ENCODE assay signal across 17 cellular contexts in genomic region chr4:11342401-11342800, GRCh38.
DNase-seq lines count a peak whose midpoint lies in the region; ATAC-seq and TF ChIP-seq lines count a peak whose summit lies in the region.
"Had no signal": no experiment of that assay in that cellular context is flagged by ENCODE, and none has a peak within 500 bp of the region (broad histone marks: within the 10 kb centered on the region; RNA-seq: fewer than 3 reads in every experiment).

No MANE protein-coding gene starts in this region.

- H3K36me3 Mint-ChIP-seq in activated naive CD4-positive, alpha-beta T cell treated with anti-CD3 and anti-CD28 coated beads, Interleukin-2, amount 50 U/mL, for 72 hours: no peaks in the 10 kb centered on the region
- H3K36me3 Mint-ChIP-seq: CD8-positive, alpha-beta T cell had no signal

- TF ChIP-seq EP300 in esophagus muscularis mucosa (IDR thresholded peaks at IDR 0.05): no peak

- H4K91ac ChIP-seq in trophoblast cell (ENCODE audit: low read depth, low read length): no peak overlapping the region

- H3K4me3 ChIP-seq in OCI-LY3 (ENCODE audit: low read length) (no peak overlapping the region), esophagus muscularis mucosa (no peak overlapping the region), trophoblast cell (ENCODE audit: low read depth, low read length) (no peak overlapping the region), hepatocyte (no peak overlapping the region)
- H3K4me3 ChIP-seq: A549; BLaER1 treated with 17β-estradiol and CSF1 and Interleukin-3, amounts not matched to agents 10 nM and 100 nM had no signal

- peaks cover 5% of the 10 kb centered on the region for H3K79me1 ChIP-seq in trophoblast cell (ENCODE audit: low read length)

- no peak overlapping the region for H3K14ac ChIP-seq in trophoblast cell (ENCODE audit: low read length)

- TF ChIP-seq CTCF in OCI-LY3 (IDR thresholded peaks at IDR 0.05; ENCODE audit: low read depth, low read length): no peak
- no peak for TF ChIP-seq CTCF in esophagus muscularis mucosa (IDR thresholded peaks at IDR 0.05)
- no peak for TF ChIP-seq CTCF in hepatocyte (IDR thresholded peaks at IDR 0.05; ENCODE audit: poor library complexity)

- H3K4me1 ChIP-seq in OCI-LY3 (ENCODE audit: low read length) (peaks cover 59% of the 10 kb centered on the region), esophagus muscularis mucosa (no peaks in the 10 kb centered on the region), trophoblast cell (ENCODE audit: control insufficient read depth in 1 of 2, insufficient read depth in 2 of 2, low read length in 2 of 2) (peaks cover 8 to 14% of the 10 kb centered on the region in 2 experiments), hepatocyte (ENCODE audit: insufficient read depth) (no peaks in the 10 kb centered on the region)
- H3K4me1 ChIP-seq: A549, Caco-2 had no signal

- no peaks in the 10 kb centered on the region for H3K36me3 ChIP-seq in OCI-LY3 (replicated peaks; ENCODE audit: low read depth, low read length)
- H3K36me3 ChIP-seq in esophagus muscularis mucosa: no peaks in the 10 kb centered on the region
- H3K36me3 ChIP-seq in trophoblast cell (ENCODE audit: control insufficient read depth in 1 of 2, insufficient read depth in 2 of 2, low read length in 2 of 2): no peaks in the 10 kb centered on the region
- no peaks in the 10 kb centered on the region for H3K36me3 ChIP-seq in hepatocyte (replicated peaks; ENCODE audit: insufficient read depth, low read depth)
- H3K36me3 ChIP-seq: BLaER1 treated with 17β-estradiol and CSF1 and Interleukin-3, amounts not matched to agents 10 nM and 100 nM had no signal

- peak overlapping the region; percentile 62; the same call in 1 of the 2 replicates for H3K4me2 ChIP-seq in OCI-LY3 (ENCODE audit: low read length)
- peak overlapping the region; percentile 6 for H3K4me2 ChIP-seq in trophoblast cell (ENCODE audit: low read length)
- no peak overlapping the region for H3K4me2 ChIP-seq in hepatocyte
- H3K4me2 ChIP-seq: A549 had no signal

- H3K9ac ChIP-seq in OCI-LY3 (ENCODE audit: low read length) (no peak overlapping the region), trophoblast cell (ENCODE audit: low read length) (no peak overlapping the region)
- H3K9ac ChIP-seq: BLaER1 treated with 17β-estradiol and CSF1 and Interleukin-3, amounts not matched to agents 10 nM and 100 nM had no signal

- no peak overlapping the region for H2BK12ac ChIP-seq in trophoblast cell (ENCODE audit: low read length)

- H2BK120ac ChIP-seq in trophoblast cell (ENCODE audit: insufficient read depth, low read length, poor library complexity): no peak overlapping the region

- H3K9me3 Mint-ChIP-seq in activated naive CD4-positive, alpha-beta T cell treated with anti-CD3 and anti-CD28 coated beads, Interleukin-2, amount 50 U/mL, for 72 hours: no peaks in the 10 kb centered on the region
- H3K9me3 Mint-ChIP-seq: CD4-positive, alpha-beta T cell; CD8-positive, alpha-beta T cell had no signal

- TF ChIP-seq POLR2A in esophagus muscularis mucosa (IDR thresholded peaks at IDR 0.05; ENCODE audit: low read depth): no peak

- no peaks in the 10 kb centered on the region for H3K27me3 ChIP-seq in OCI-LY3 (ENCODE audit: low read depth, low read length)
- H3K27me3 ChIP-seq in esophagus muscularis mucosa: peaks cover 0 to 9% (median 0%) of the 10 kb centered on the region in 4 donors
- H3K27me3 ChIP-seq in trophoblast cell (ENCODE audit: insufficient read depth, low read length): no peaks in the 10 kb centered on the region
- H3K27me3 ChIP-seq in hepatocyte: no peaks in the 10 kb centered on the region
- H3K27me3 ChIP-seq: BLaER1 treated with 17β-estradiol and CSF1 and Interleukin-3, amounts not matched to agents 10 nM and 100 nM had no signal

- no peak overlapping the region for H3K27ac Mint-ChIP-seq in activated naive CD4-positive, alpha-beta T cell treated with anti-CD3 and anti-CD28 coated beads, Interleukin-2, amount 50 U/mL, for 72 hours
- H3K27ac Mint-ChIP-seq: B cell; CD4-positive, alpha-beta T cell; CD8-positive, alpha-beta T cell had no signal

- no peaks in the 10 kb centered on the region for H4K20me1 ChIP-seq in OCI-LY3 (ENCODE audit: insufficient read depth, low read length)
- H4K20me1 ChIP-seq in hepatocyte (ENCODE audit: insufficient read depth, poor library complexity, severe bottlenecking): no peaks in the 10 kb centered on the region
- H4K20me1 ChIP-seq: BLaER1 treated with 17β-estradiol and CSF1 and Interleukin-3, amounts not matched to agents 10 nM and 100 nM had no signal

- H3K79me2 ChIP-seq in OCI-LY3 (ENCODE audit: low read length) (no peaks in the 10 kb centered on the region), trophoblast cell (ENCODE audit: control insufficient read depth, insufficient read depth, low read length, poor library complexity) (no peaks in the 10 kb centered on the region), hepatocyte (no peaks in the 10 kb centered on the region)

- H2AFZ ChIP-seq in OCI-LY3 (ENCODE audit: low read depth, low read length) (no peak overlapping the region), trophoblast cell (ENCODE audit: insufficient read depth, low read length, poor library complexity) (no peak overlapping the region), hepatocyte (no peak overlapping the region)

- H3K23ac ChIP-seq in trophoblast cell (ENCODE audit: low read length): no peak overlapping the region

- H4K8ac ChIP-seq in trophoblast cell (ENCODE audit: low read depth, low read length): no peak overlapping the region

- ATAC-seq in activated naive CD4-positive, alpha-beta T cell treated with anti-CD3 and anti-CD28 coated beads, Interleukin-2, amount 50 U/mL, for 72 hours: no peak
- ATAC-seq: A549; CD8-positive, alpha-beta T cell had no signal

- 84% methylated on average over 6 of the region's 6 CpGs for WGBS in esophagus muscularis mucosa
- no CpG with 5 or more reads among the region's 6 CpGs for WGBS in trophoblast cell (ENCODE audit: extremely low coverage, insufficient coverage, insufficient read length)
- 71% methylated on average over 6 of the region's 6 CpGs for WGBS in hepatocyte (ENCODE audit: low lambda C conversion rate, missing lambda C conversion rate)

- intact Hi-C loops in esophagus muscularis mucosa (cut with DNase I): no loop called here

- no peak overlapping the region for H3K4ac ChIP-seq in trophoblast cell (ENCODE audit: low read depth, low read length)

- no peak overlapping the region for H4K12ac ChIP-seq in trophoblast cell (ENCODE audit: low read depth, low read length)

- H3K27ac ChIP-seq in OCI-LY3 (ENCODE audit: low read length) (no peak overlapping the region), esophagus muscularis mucosa (replicated peaks in 1 of 4) (no peak overlapping the region), trophoblast cell (ENCODE audit: low read depth, low read length) (peak overlapping the region; percentile 89), hepatocyte (no peak overlapping the region)
- H3K27ac ChIP-seq: 22Rv1; A549; BLaER1 treated with 17β-estradiol and CSF1 and Interleukin-3, amounts not matched to agents 10 nM and 100 nM; C4-2B had no signal

- DNase-seq in esophagus muscularis mucosa (ENCODE audit: extremely low spot score) (peak; percentile 64), trophoblast cell (peak; percentile 76 to 81), hepatocyte (ENCODE audit: low spot score) (no peak)
- no peak for DNase-seq in activated naive CD4-positive, alpha-beta T cell treated with anti-CD3 and anti-CD28 coated beads, Interleukin-2, amount 50 U/mL, for 72 hours (ENCODE audit: low spot score in 2 of 2)
- DNase-seq: AML-193; Caco-2; Calu3; CD4-positive, alpha-beta T cell; CD8-positive, alpha-beta T cell; DMS79 treated with DMSO at 0.1 percent for 48 hours; GF-D8 had no signal

- H2AK5ac ChIP-seq in trophoblast cell (ENCODE audit: low read length): no peak overlapping the region

- H3K9me3 ChIP-seq in OCI-LY3 (ENCODE audit: insufficient read depth, low read length) (no peaks in the 10 kb centered on the region), esophagus muscularis mucosa (no peaks in the 10 kb centered on the region), trophoblast cell (ENCODE audit: insufficient read depth, low read depth, low read length) (no peaks in the 10 kb centered on the region), hepatocyte (ENCODE audit: low read depth) (no peaks in the 10 kb centered on the region)
- H3K9me3 ChIP-seq: A549; BLaER1 treated with 17β-estradiol and CSF1 and Interleukin-3, amounts not matched to agents 10 nM and 100 nM; Caco-2 had no signal

- H2BK5ac ChIP-seq in trophoblast cell (ENCODE audit: low read depth, low read length, poor library complexity): no peak overlapping the region

- H3K18ac ChIP-seq in trophoblast cell (ENCODE audit: low read length): no peak overlapping the region

- H3K9me2 ChIP-seq in hepatocyte (replicated peaks; ENCODE audit: insufficient read depth): no peaks in the 10 kb centered on the region

Comparison
In these comparisons a context has a peak if more than half of its experiments do, and no peak if none do; other contexts are left out.
1. DNase-seq: peak in esophagus muscularis mucosa (single experiment) and trophoblast cell (2 of 2); none in activated naive CD4-positive, alpha-beta T cell treated with anti-CD3 and anti-CD28 coated beads, Interleukin-2, amount 50 U/mL, for 72 hours (0 of 2) and hepatocyte (single experiment).